ENCODE assay signal across 9 cellular contexts in the genomic region with DNA sequence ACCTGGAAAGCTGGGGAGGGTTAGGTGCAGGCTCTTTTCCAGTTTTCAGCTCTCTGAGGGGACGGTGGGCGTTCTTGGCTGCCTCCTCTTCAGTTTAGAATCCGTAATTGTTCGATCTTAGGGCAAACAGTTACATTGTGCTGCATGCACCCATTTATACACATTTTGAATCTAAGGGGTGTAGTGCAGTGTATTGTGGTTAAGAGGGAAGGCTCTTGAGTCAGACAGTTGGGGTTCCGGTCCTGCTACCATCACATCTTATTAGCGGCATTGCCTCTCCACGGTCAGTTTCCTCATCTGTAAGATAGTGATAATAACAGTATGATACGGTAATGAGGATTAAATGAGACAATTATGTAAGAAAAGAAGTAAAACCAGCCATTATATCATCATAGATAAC. TPM values are rescaled to one million over a fixed set of nuclear protein-coding genes. Genes with fewer than 3 reads are reported as not detected.
DNase-seq lines count a peak whose midpoint lies in the region; ATAC-seq, FAIRE-seq and TF ChIP-seq lines count a peak whose summit lies in the region.
"Had no signal": no experiment of that assay in that cellular context is flagged by ENCODE, and none has a peak within 500 bp of the region (broad histone marks: within the 10 kb centered on the region; RNA-seq: fewer than 3 reads in every experiment).

No MANE protein-coding gene starts in this region.

- H3K4me3 ChIP-seq in GM12865 (ENCODE audit: low read depth, low read length) (peak overlapping the region; percentile 97), epithelial cell of proximal tubule (ENCODE audit: low read depth, low read length) (peak overlapping the region; percentile 81)

- TF ChIP-seq CTCF in GM12865 (IDR thresholded peaks at IDR 0.05; ENCODE audit: insufficient read depth, low read depth, low read length, missing control alignments) (no peak), epithelial cell of proximal tubule (conservative IDR thresholded peaks at IDR 0.05; ENCODE audit: low read depth, low read length) (no peak), progenitor cell of endocrine pancreas (IDR thresholded peaks at IDR 0.05; ENCODE audit: unreplicated experiment) (no peak)

- peaks cover 5% of the 10 kb centered on the region for H3K27me3 Mint-ChIP-seq in progenitor cell of endocrine pancreas

- peaks cover 20% of the 10 kb centered on the region for H3K36me3 Mint-ChIP-seq in progenitor cell of endocrine pancreas (ENCODE audit: insufficient read depth)

- peak overlapping the region; percentile 95 for H3K4me3 Mint-ChIP-seq in progenitor cell of endocrine pancreas (ENCODE audit: low read depth)

- no peak for ATAC-seq in GM18858 (IDR thresholded peaks at IDR 0.05; ENCODE audit: unreplicated experiment)

- DNase-seq in GM12865 (ENCODE audit: low read depth) (peak; percentile 50), RKO (ENCODE audit: low spot score) (peak; percentile 88), epithelial cell of proximal tubule (ENCODE audit: low read depth) (no peak), progenitor cell of endocrine pancreas (ENCODE audit: low spot score, unreplicated experiment) (no peak), NCI-H2107 (lab: John Stamatoyannopoulos, UW) (no peak), HTR-8/SVneo (ENCODE audit: insufficient read length, low spot score) (no peak), amniotic stem cell (lab: John Stamatoyannopoulos, UW) (no peak)

- H3K9me3 Mint-ChIP-seq in progenitor cell of endocrine pancreas (ENCODE audit: low read depth), result no peaks in the 10 kb centered on the region

- FAIRE-seq in HTR-8/SVneo (lab: Jason Lieb, UNC), result no peak

- peak overlapping the region; percentile 7 for H3K27ac Mint-ChIP-seq in progenitor cell of endocrine pancreas

- peaks cover 26% of the 10 kb centered on the region for H3K4me1 Mint-ChIP-seq in progenitor cell of endocrine pancreas (ENCODE audit: low read depth)

RNA-seq across cellular contexts. Expression of a gene that starts 0.6 kb away (rescaled TPM):
- total RNA-seq in epithelial cell of proximal tubule, result 22.4 and 60.8 TPM in 2 replicates
- total RNA-seq in progenitor cell of endocrine pancreas, result 45.9 and 46.5 TPM in 2 replicates

RNA-seq across cellular contexts. Expression of a gene that starts 29.8 kb away (rescaled TPM):
- total RNA-seq in epithelial cell of proximal tubule, result not detected in 2 replicates
- not detected in 2 replicates for total RNA-seq in progenitor cell of endocrine pancreas
- total RNA-seq: renal cortical epithelial cell had no signal

Comparison
In these comparisons a context has a peak if more than half of its experiments do, and no peak if none do; other contexts are left out.
1. DNase-seq: peak in GM12865 (single experiment) and RKO (single experiment); none in epithelial cell of proximal tubule (single experiment), progenitor cell of endocrine pancreas (single experiment), NCI-H2107 (single experiment), HTR-8/SVneo (single experiment) and amniotic stem cell (single experiment).